Comparison of ENCODE assay signal across 1 cellular context in genomic region chr17:47295037-47295873, GRCh38.
A peak's percentile ranks its signal among the peaks of the same experiment; 100 is the strongest.
TF ChIP-seq lines count a peak whose summit lies in the region.

No MANE protein-coding gene starts in this region.

TF ChIP-seq in HepG2, 621 proteins besides CTCF, POLR2A, EP300 and RAD21 (continues in another document):
- TF ChIP-seq KLF16 (CRISPR knock-in tag; IDR thresholded peaks at IDR 0.05), result no peak
- no peak for TF ChIP-seq ZNF572 (CRISPR knock-in tag; IDR thresholded peaks at IDR 0.05)
- TF ChIP-seq BRF2 (CRISPR knock-in tag; IDR thresholded peaks at IDR 0.05), result no peak
- no peak for TF ChIP-seq ZNF564 (CRISPR knock-in tag; IDR thresholded peaks at IDR 0.05)
- TF ChIP-seq FOXK1 (CRISPR knock-in tag; IDR thresholded peaks at IDR 0.05; ENCODE audit: borderline replicate concordance, low read depth), result no peak
- TF ChIP-seq GTF2F1 (IDR thresholded peaks at IDR 0.05; ENCODE audit: low read length), result no peak
- peak; percentile 35; the same call in 1 of the 2 replicates for TF ChIP-seq SAP130 (CRISPR knock-in tag; IDR thresholded peaks at IDR 0.05; ENCODE audit: low read depth)
- TF ChIP-seq TBP (CRISPR knock-in tag; IDR thresholded peaks at IDR 0.05), result no peak
- TF ChIP-seq SP5 (CRISPR knock-in tag; IDR thresholded peaks at IDR 0.05; ENCODE audit: borderline replicate concordance, low read depth), result no peak
- TF ChIP-seq HNRNPUL1 (IDR thresholded peaks at IDR 0.05; ENCODE audit: low read depth, low read length), result no peak
- TF ChIP-seq ESRRA (CRISPR knock-in tag; IDR thresholded peaks at IDR 0.05; ENCODE audit: low read depth), result no peak
- no peak for TF ChIP-seq ZNF563 (CRISPR knock-in tag; IDR thresholded peaks at IDR 0.05)
- TF ChIP-seq REST (IDR thresholded peaks at IDR 0.05; ENCODE audit: borderline replicate concordance in 1 of 2, low read depth in 1 of 2, low read length in 2 of 2), result no peak
- TF ChIP-seq PATZ1 (CRISPR knock-in tag; IDR thresholded peaks at IDR 0.05), result peak; percentile 63
- peak; percentile 39; the same call in 1 of the 2 replicates for TF ChIP-seq RXRA (CRISPR knock-in tag; IDR thresholded peaks at IDR 0.05)
- TF ChIP-seq NFE2L1 (CRISPR knock-in tag; IDR thresholded peaks at IDR 0.05; ENCODE audit: borderline replicate concordance), result no peak
- TF ChIP-seq AFF4 (CRISPR knock-in tag; IDR thresholded peaks at IDR 0.05), result no peak
- TF ChIP-seq MYNN (CRISPR knock-in tag; IDR thresholded peaks at IDR 0.05; ENCODE audit: low read depth), result no peak
- no peak for TF ChIP-seq NFIC (IDR thresholded peaks at IDR 0.05; ENCODE audit: low read length)
- TF ChIP-seq ZNF484 (CRISPR knock-in tag; IDR thresholded peaks at IDR 0.05; ENCODE audit: borderline replicate concordance, low read depth), result no peak
- no peak for TF ChIP-seq ZNF777 (CRISPR knock-in tag; IDR thresholded peaks at IDR 0.05)
- TF ChIP-seq ZNF18 (CRISPR knock-in tag; IDR thresholded peaks at IDR 0.05; ENCODE audit: insufficient replicate concordance), result no peak
- TF ChIP-seq POLR2AphosphoS2 (IDR thresholded peaks at IDR 0.05; ENCODE audit: low read depth, low read length), result no peak
- no peak for TF ChIP-seq FOSL2 (CRISPR knock-in tag; IDR thresholded peaks at IDR 0.05)
- peak; percentile 38; the same call in 1 of the 2 replicates for TF ChIP-seq NCOA1 (CRISPR knock-in tag; IDR thresholded peaks at IDR 0.05)
- TF ChIP-seq ZNF674 (CRISPR knock-in tag; IDR thresholded peaks at IDR 0.05; ENCODE audit: low read depth), result no peak
- TF ChIP-seq ZNF441 (CRISPR knock-in tag; IDR thresholded peaks at IDR 0.05; ENCODE audit: borderline replicate concordance), result no peak
- peak; percentile 70 for TF ChIP-seq NR2F6 (IDR thresholded peaks at IDR 0.05)
- peak; percentile 68 for TF ChIP-seq NR2F6 (CRISPR knock-in tag; IDR thresholded peaks at IDR 0.05)
- TF ChIP-seq ZMYM4 (CRISPR knock-in tag; IDR thresholded peaks at IDR 0.05), result 0 out of 2 replicates have a peak, but pooled peaks have one; percentile 38
- TF ChIP-seq NR0B2 (CRISPR knock-in tag; IDR thresholded peaks at IDR 0.05), result no peak
- no peak for TF ChIP-seq ZNF446 (CRISPR knock-in tag; IDR thresholded peaks at IDR 0.05)
- TF ChIP-seq ZBTB44 (CRISPR knock-in tag; IDR thresholded peaks at IDR 0.05), result no peak
- TF ChIP-seq HES4 (CRISPR knock-in tag; IDR thresholded peaks at IDR 0.05; ENCODE audit: borderline replicate concordance), result no peak
- peak; percentile 51; the same call in 1 of the 2 replicates for TF ChIP-seq NR2F2 (IDR thresholded peaks at IDR 0.05; ENCODE audit: borderline replicate concordance, low read depth)
- TF ChIP-seq RORA (CRISPR knock-in tag; IDR thresholded peaks at IDR 0.05), result no peak
- no peak for TF ChIP-seq ZNF414 (CRISPR knock-in tag; IDR thresholded peaks at IDR 0.05)
- no peak for TF ChIP-seq ZNF614 (CRISPR knock-in tag; IDR thresholded peaks at IDR 0.05; ENCODE audit: borderline replicate concordance)
- no peak for TF ChIP-seq TEAD3 (CRISPR knock-in tag; optimal IDR thresholded peaks at IDR 0.05; ENCODE audit: borderline replicate concordance)
- no peak for TF ChIP-seq ZNF740 (CRISPR knock-in tag; IDR thresholded peaks at IDR 0.05)
- 0 out of 2 replicates have a peak, but pooled peaks have one; percentile 10 for TF ChIP-seq ETV5 (CRISPR knock-in tag; IDR thresholded peaks at IDR 0.05; ENCODE audit: borderline replicate concordance)
- TF ChIP-seq HOXA7 (CRISPR knock-in tag; IDR thresholded peaks at IDR 0.05), result no peak
- TF ChIP-seq ARNT (IDR thresholded peaks at IDR 0.05), result no peak
- no peak for TF ChIP-seq ZFP62 (CRISPR knock-in tag; IDR thresholded peaks at IDR 0.05)
- TF ChIP-seq ATF5 (CRISPR knock-in tag; IDR thresholded peaks at IDR 0.05; ENCODE audit: low read depth), result no peak
- no peak for TF ChIP-seq ARHGAP35 (CRISPR knock-in tag; IDR thresholded peaks at IDR 0.05; ENCODE audit: borderline replicate concordance)
- TF ChIP-seq FOXC1 (CRISPR knock-in tag; IDR thresholded peaks at IDR 0.05; ENCODE audit: borderline replicate concordance), result no peak
- TF ChIP-seq IRF1 (CRISPR knock-in tag; IDR thresholded peaks at IDR 0.05; ENCODE audit: low read depth), result no peak
- TF ChIP-seq ZNF709 (CRISPR knock-in tag; IDR thresholded peaks at IDR 0.05), result no peak
- no peak for TF ChIP-seq MIXL1 (CRISPR knock-in tag; IDR thresholded peaks at IDR 0.05)
- no peak for TF ChIP-seq SSRP1 (CRISPR knock-in tag; IDR thresholded peaks at IDR 0.05)
- TF ChIP-seq STAT5B (CRISPR knock-in tag; IDR thresholded peaks at IDR 0.05), result no peak
- no peak for TF ChIP-seq ZNF713 (CRISPR knock-in tag; IDR thresholded peaks at IDR 0.05)
- TF ChIP-seq ZNF460 (CRISPR knock-in tag; IDR thresholded peaks at IDR 0.05; ENCODE audit: borderline replicate concordance), result no peak
- TF ChIP-seq KDM5A (IDR thresholded peaks at IDR 0.05; ENCODE audit: borderline replicate concordance, low read length), result no peak
- TF ChIP-seq TOE1 (CRISPR knock-in tag; IDR thresholded peaks at IDR 0.05), result no peak
